In genomic region chr19:33177417-33177976, GRCh38 we compare ENCODE assay signal across 8 cellular contexts. TPM values are rescaled to one million over a fixed set of nuclear protein-coding genes. Genes with fewer than 3 reads are reported as not detected.
A peak's percentile ranks its signal among the peaks of the same experiment; 100 is the strongest.
DNase-seq lines count a peak whose midpoint lies in the region; ATAC-seq and TF ChIP-seq lines count a peak whose summit lies in the region.

No MANE protein-coding gene starts in this region.

- H4K20me1 ChIP-seq in GM23338 (replicated peaks; ENCODE audit: insufficient read depth), result peaks cover 4% of the 10 kb centered on the region; the same call in 1 of the 2 replicates

- WGBS in body of pancreas, 2 donors, result 0% methylated on average over 8 to 38 of the region's 38 CpGs
- 0% methylated on average over 10 of the region's 38 CpGs for WGBS in right lobe of liver (ENCODE audit: insufficient coverage, low coverage, low lambda C conversion rate, missing lambda C conversion rate)
- WGBS in tibial nerve, 2 donors, result 0% methylated on average over 20 to 37 of the region's 38 CpGs

- DNase-seq in SKM-1 treated with dmso at 0.1 percent for 144 hours (lab: John Stamatoyannopoulos, UW; ENCODE audit: unreplicated experiment) (peak; percentile 64), SKM-1 (lab: John Stamatoyannopoulos, UW; ENCODE audit: unreplicated experiment) (no peak), GM23338 (ENCODE audit: low spot score) (peak; percentile 61), NCI-H2227 treated with DMSO at 0.1 percent for 48 hours (lab: John Stamatoyannopoulos, UW) (peak; percentile 97), body of pancreas (peak in 1 of 4 donors; percentile 73), right lobe of liver (no peak), tibial nerve (ENCODE audit: low spot score in 2 of 2) (no peak)

- peaks cover 3% of the 10 kb centered on the region; the same call in 1 of the 3 replicates for H3K36me3 Mint-ChIP-seq in GM23338 (ENCODE audit: low read depth)

- no peaks in the 10 kb centered on the region; the same call in 1 of the 2 replicates for H3K79me2 ChIP-seq in GM23338 (replicated peaks; ENCODE audit: insufficient read depth)

- peak overlapping the region; percentile 95 for H3K4me2 ChIP-seq in GM23338

- H3K9me3 ChIP-seq in body of pancreas (no peaks in the 10 kb centered on the region), right lobe of liver (no peaks in the 10 kb centered on the region), tibial nerve (no peaks in the 10 kb centered on the region)

- H3K4me3 ChIP-seq in GM23338 (peak overlapping the region; percentile 87), body of pancreas (peak overlapping the region; percentile 24 to 26), right lobe of liver (peak overlapping the region; percentile 56 to 94 (median 90)), tibial nerve (peak overlapping the region; percentile 78 to 92 (median 83))

- peaks cover 14% of the 10 kb centered on the region; the same call in 2 of the 3 replicates for H3K4me1 Mint-ChIP-seq in GM23338

- peak overlapping the region; percentile 86 for H3K4me3 Mint-ChIP-seq in GM23338

- H3K9me2 ChIP-seq in GM23338 (ENCODE audit: insufficient read depth), result no peaks in the 10 kb centered on the region

- H3K27ac Mint-ChIP-seq in GM23338, result no peak overlapping the region

- H3K9me3 Mint-ChIP-seq in GM23338, result peaks cover 3% of the 10 kb centered on the region; the same call in 2 of the 3 replicates

- H3K36me3 ChIP-seq in GM23338 (ENCODE audit: insufficient read depth) (no peaks in the 10 kb centered on the region), body of pancreas (replicated peaks in 1 of 2; ENCODE audit: insufficient read depth in 1 of 2, low read depth in 2 of 2) (no peaks in the 10 kb centered on the region), right lobe of liver (no peaks in the 10 kb centered on the region), tibial nerve (no peaks in the 10 kb centered on the region)

- TF ChIP-seq POLR2A in body of pancreas (IDR thresholded peaks at IDR 0.05), result no peak
- TF ChIP-seq POLR2A in right lobe of liver (IDR thresholded peaks at IDR 0.05), result no peak
- no peak for TF ChIP-seq POLR2A in tibial nerve (IDR thresholded peaks at IDR 0.05)

- no peak overlapping the region for H3K27ac ChIP-seq in GM23338 (ENCODE audit: low read depth)
- peak overlapping the region; percentile 56 to 97 (median 83) for H3K27ac ChIP-seq in body of pancreas
- peak overlapping the region; percentile 58 to 89 (median 88) for H3K27ac ChIP-seq in right lobe of liver
- H3K27ac ChIP-seq in tibial nerve, result peak overlapping the region; percentile 78 to 94 (median 92)

- no peak for TF ChIP-seq EP300 in tibial nerve (IDR thresholded peaks at IDR 0.05)

- peaks cover 5% of the 10 kb centered on the region for H3K4me1 ChIP-seq in GM23338 (ENCODE audit: insufficient read depth)
- H3K4me1 ChIP-seq in body of pancreas, result peaks cover 25% of the 10 kb centered on the region
- peaks cover 0 to 18% (median 4%) of the 10 kb centered on the region in 4 donors for H3K4me1 ChIP-seq in right lobe of liver
- H3K4me1 ChIP-seq in tibial nerve, result peaks cover 0 to 22% (median 16%) of the 10 kb centered on the region in 4 donors

- H3K27me3 ChIP-seq in GM23338 (ENCODE audit: insufficient read depth), result peaks cover 16% of the 10 kb centered on the region
- H3K27me3 ChIP-seq in body of pancreas, result no peaks in the 10 kb centered on the region
- H3K27me3 ChIP-seq in right lobe of liver, result no peaks in the 10 kb centered on the region
- H3K27me3 ChIP-seq in tibial nerve, result no peaks in the 10 kb centered on the region

- peak overlapping the region; percentile 93 for H2AFZ ChIP-seq in GM23338

- ATAC-seq in GM23338, result peak; percentile 16
- ATAC-seq in body of pancreas, result peak; percentile 17
- peak; percentile 12 to 26 (median 19) for ATAC-seq in right lobe of liver
- ATAC-seq in HG03571 (IDR thresholded peaks at IDR 0.05; ENCODE audit: unreplicated experiment), result no peak

- TF ChIP-seq CTCF in GM23338 (conservative IDR thresholded peaks at IDR 0.05; ENCODE audit: low read depth in 2 of 2) (peak in 1 of 2 experiments; percentile 19; a peak in 1 of 4 replicates), body of pancreas (IDR thresholded peaks at IDR 0.05) (peak in 6 of 7 experiments; percentile 15 to 48 (median 40)), right lobe of liver (IDR thresholded peaks at IDR 0.05) (peak in 3 of 4 donors; percentile 24 to 41 (median 41)), tibial nerve (IDR thresholded peaks at IDR 0.05) (peak; percentile 34 to 68 (median 58))

- peaks cover 18% of the 10 kb centered on the region for H3K27me3 Mint-ChIP-seq in GM23338 (ENCODE audit: insufficient read depth, low read depth, poor library complexity)

- intact Hi-C loops in body of pancreas (cut with DNase I) (no loop called here), right lobe of liver (cut with DNase I) (no loop called here)

- peaks cover 5% of the 10 kb centered on the region; the same call in 1 of the 2 replicates for H3F3A ChIP-seq in GM23338 (replicated peaks; ENCODE audit: low read depth)

TF ChIP-seq in GM23338, 12 proteins besides CTCF, POLR2A, EP300 and RAD21 (continues in another document):
- TF ChIP-seq, protein P1, sequence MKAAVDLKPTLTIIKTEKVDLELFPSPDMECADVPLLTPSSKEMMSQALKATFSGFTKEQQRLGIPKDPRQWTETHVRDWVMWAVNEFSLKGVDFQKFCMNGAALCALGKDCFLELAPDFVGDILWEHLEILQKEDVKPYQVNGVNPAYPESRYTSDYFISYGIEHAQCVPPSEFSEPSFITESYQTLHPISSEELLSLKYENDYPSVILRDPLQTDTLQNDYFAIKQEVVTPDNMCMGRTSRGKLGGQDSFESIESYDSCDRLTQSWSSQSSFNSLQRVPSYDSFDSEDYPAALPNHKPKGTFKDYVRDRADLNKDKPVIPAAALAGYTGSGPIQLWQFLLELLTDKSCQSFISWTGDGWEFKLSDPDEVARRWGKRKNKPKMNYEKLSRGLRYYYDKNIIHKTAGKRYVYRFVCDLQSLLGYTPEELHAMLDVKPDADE (IDR thresholded peaks at IDR 0.05), result no peak
- TF ChIP-seq CREB1 (CRISPR knock-in tag; IDR thresholded peaks at IDR 0.05; ENCODE audit: low read depth), result no peak
- TF ChIP-seq POLR2AphosphoS5 (IDR thresholded peaks at IDR 0.05; ENCODE audit: low read depth), result no peak

RNA-seq across cellular contexts. Expression of gene LRP3, which starts 16.6 kb away (rescaled TPM):
- total RNA-seq in GM23338 (2014; rRNA removed; shearing (Covaris generic)), result 43.1 and 62.7 TPM in 2 replicates
- 3.5 and 4.3 TPM in 2 replicates for polyA plus RNA-seq in GM23338 (2016; fragmentation: Nextera tagmentation; extraction: Ambion mirVana)
- 10 to 100 TPM; 18.1 to 23.3 TPM for total RNA-seq in body of pancreas
- total RNA-seq in right lobe of liver, result 10 to 100 TPM; 25.2 to 40.7 (median 33.7) TPM
- total RNA-seq in tibial nerve, result 10 to 100 TPM; 19.0 to 39.0 (median 30.2) TPM

RNA-seq across cellular contexts. Expression of gene WDR88, which starts 45.6 kb away (rescaled TPM):
- total RNA-seq in GM23338 (2014; rRNA removed; shearing (Covaris generic)), result not detected in 2 replicates
- polyA plus RNA-seq in GM23338 (2016; fragmentation: Nextera tagmentation; extraction: Ambion mirVana), result not detected in 2 replicates
- total RNA-seq in body of pancreas (not detected), right lobe of liver (not detected), tibial nerve (not detected)

RNA-seq across cellular contexts. Expression of gene SLC7A10, which starts 48.2 kb away (rescaled TPM):
- total RNA-seq in GM23338 (2014; rRNA removed; shearing (Covaris generic)), result 2.6 and 6.3 TPM in 2 replicates
- 2.5 and 3.3 TPM in 2 replicates for polyA plus RNA-seq in GM23338 (2016; fragmentation: Nextera tagmentation; extraction: Ambion mirVana)
- total RNA-seq in body of pancreas (1 to 10 TPM in 1 of 2 donors, under 1 TPM in 1; 0.78 to 5.3 TPM), right lobe of liver (not detected), tibial nerve (10 to 100 TPM in 3 of 4 donors, 1 to 10 TPM in 1; 4.3 to 25.8 (median 13.2) TPM)

Comparison
In these comparisons a context has a peak if more than half of its experiments do, and no peak if none do; other contexts are left out.
1. DNase-seq: peak in SKM-1 treated with dmso at 0.1 percent for 144 hours (single experiment), GM23338 (single experiment) and NCI-H2227 treated with DMSO at 0.1 percent for 48 hours (single experiment); none in SKM-1 (single experiment), right lobe of liver (0 of 3) and tibial nerve (0 of 2).
2. H3K4me3 ChIP-seq: peak in every context shown above with its lines; median percentile 90 in right lobe of liver; 87 in GM23338; 83 in tibial nerve; 25 in body of pancreas.